In the genomic region with DNA sequence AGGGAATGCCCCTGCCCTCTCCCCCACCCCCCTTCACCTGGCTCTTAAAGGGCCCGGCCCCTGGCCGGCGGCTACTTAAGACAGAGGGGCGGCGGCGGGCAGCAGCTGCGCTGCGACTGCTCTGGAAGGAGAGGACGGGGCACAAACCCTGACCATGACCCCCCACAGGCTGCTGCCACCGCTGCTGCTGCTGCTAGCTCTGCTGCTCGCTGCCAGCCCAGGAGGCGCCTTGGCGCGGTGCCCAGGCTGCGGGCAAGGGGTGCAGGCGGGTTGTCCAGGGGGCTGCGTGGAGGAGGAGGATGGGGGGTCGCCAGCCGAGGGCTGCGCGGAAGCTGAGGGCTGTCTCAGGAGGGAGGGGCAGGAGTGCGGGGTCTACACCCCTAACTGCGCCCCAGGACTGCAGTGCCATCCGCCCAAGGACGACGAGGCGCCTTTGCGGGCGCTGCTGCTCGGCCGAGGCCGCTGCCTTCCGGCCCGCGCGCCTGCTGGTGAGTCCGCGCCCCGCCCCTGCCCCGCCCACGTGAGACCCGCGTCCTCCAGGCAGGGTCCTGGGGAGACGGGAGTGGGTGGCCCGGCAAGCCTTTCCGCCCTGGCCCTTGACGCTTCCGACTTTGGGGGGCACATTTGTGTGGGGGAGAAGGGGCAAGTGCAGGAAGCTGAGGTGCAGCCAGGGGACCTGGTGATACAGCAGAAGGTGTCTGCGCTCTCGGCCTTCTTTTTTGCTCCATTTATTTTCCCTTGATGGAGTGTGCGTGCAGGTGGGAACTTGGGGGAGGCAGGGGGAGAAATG, we compare ENCODE assay signal across 8 cellular contexts. TPM values are rescaled to one million over a fixed set of nuclear protein-coding genes. Genes with fewer than 3 reads are reported as not detected.
DNase-seq lines count a peak whose midpoint lies in the region; ATAC-seq and TF ChIP-seq lines count a peak whose summit lies in the region.

A gene with protein sequence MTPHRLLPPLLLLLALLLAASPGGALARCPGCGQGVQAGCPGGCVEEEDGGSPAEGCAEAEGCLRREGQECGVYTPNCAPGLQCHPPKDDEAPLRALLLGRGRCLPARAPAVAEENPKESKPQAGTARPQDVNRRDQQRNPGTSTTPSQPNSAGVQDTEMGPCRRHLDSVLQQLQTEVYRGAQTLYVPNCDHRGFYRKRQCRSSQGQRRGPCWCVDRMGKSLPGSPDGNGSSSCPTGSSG (plus strand): TSS at position 104 of the 790 bp plus-strand sequence. CDS start 51 bp downstream, at position 155.

- DNase-seq in D341Med (ENCODE audit: low spot score) (peak; percentile 68), SJCRH30 (peak; percentile 65 to 66), Right ventricle myocardium superior (peak; percentile 85), posterior cingulate gyrus (peak in 9 of 10 donors; percentile 32 to 93 (median 57)), vagina (ENCODE audit: extremely low spot score in 2 of 2) (no peak)
- DNase-seq in activated naive CD4-positive, alpha-beta T cell treated with anti-CD3 and anti-CD28 coated beads, Interleukin-2, amount 50 U/mL, for 72 hours (ENCODE audit: low spot score in 2 of 2): peak; percentile 67 to 76

- no peaks in the 10 kb centered on the region for H3K36me3 Mint-ChIP-seq in activated naive CD4-positive, alpha-beta T cell treated with anti-CD3 and anti-CD28 coated beads, Interleukin-2, amount 50 U/mL, for 72 hours

- peaks cover 9% of the 10 kb centered on the region for H3K4me1 ChIP-seq in SJCRH30
- H3K4me1 ChIP-seq in vagina: peaks cover 39% of the 10 kb centered on the region

- ATAC-seq in HG03175 (IDR thresholded peaks at IDR 0.05; ENCODE audit: unreplicated experiment) (peak; percentile 54), Right ventricle myocardium superior (ENCODE audit: poor library complexity) (peak; percentile 81), HG02973 (IDR thresholded peaks at IDR 0.05; ENCODE audit: unreplicated experiment) (no peak)
- ATAC-seq in activated naive CD4-positive, alpha-beta T cell treated with anti-CD3 and anti-CD28 coated beads, Interleukin-2, amount 50 U/mL, for 72 hours: peak; percentile 82

- H3K36me3 ChIP-seq in SJCRH30 (no peaks in the 10 kb centered on the region), vagina (peaks cover 0 to 14% of the 10 kb centered on the region in 2 donors)

- peak within 1 kb of the TSS; percentile 57 to 62 for H3K27ac Mint-ChIP-seq in activated naive CD4-positive, alpha-beta T cell treated with anti-CD3 and anti-CD28 coated beads, Interleukin-2, amount 50 U/mL, for 72 hours

- no peak for TF ChIP-seq CTCF in vagina (IDR thresholded peaks at IDR 0.05)

- no peaks in the 10 kb centered on the region for H3K9me3 Mint-ChIP-seq in activated naive CD4-positive, alpha-beta T cell treated with anti-CD3 and anti-CD28 coated beads, Interleukin-2, amount 50 U/mL, for 72 hours

- intact Hi-C loops in Right ventricle myocardium superior (cut with DNase I): loop anchor here (2.0 kb wide), 1 partner anchor 31 kb away; no protein-coding TSS in a partner anchor
- intact Hi-C loops in posterior cingulate gyrus (cut with DNase I): no loop called here
- intact Hi-C loops in vagina (cut with DNase I): loop anchor here (10.0 kb wide), 1 partner anchor 53 kb away; no protein-coding TSS in a partner anchor

- H3K27me3 ChIP-seq in SJCRH30 (no peaks in the 10 kb centered on the region), vagina (no peaks in the 10 kb centered on the region)

- peak in 1 of 2 donors; percentile 34 for TF ChIP-seq POLR2A in vagina (IDR thresholded peaks at IDR 0.05)

- H3K9me3 ChIP-seq in SJCRH30 (replicated peaks) (no peaks in the 10 kb centered on the region), vagina (no peaks in the 10 kb centered on the region)

- H3K27ac ChIP-seq in SJCRH30 (peak within 1 kb of the TSS; percentile 51; the same call in 1 of the 2 replicates), vagina (peak within 1 kb of the TSS; percentile 84)

- H3K4me3 ChIP-seq in SJCRH30: peak within 1 kb of the TSS; percentile 67
- H3K4me3 ChIP-seq in vagina: peak within 1 kb of the TSS; percentile 58 to 70

RNA-seq across cellular contexts. Expression of the gene that starts here (rescaled TPM):
- total RNA-seq in SJCRH30 (2014; rRNA removed; shearing (Covaris generic)): 11.5 and 13.0 TPM in 2 replicates
- 1 to 10 TPM; 1.5 to 3.6 TPM for total RNA-seq in activated naive CD4-positive, alpha-beta T cell treated with anti-CD3 and anti-CD28 coated beads, Interleukin-2, amount 50 U/mL, for 72 hours
- total RNA-seq in Right ventricle myocardium superior (50.2 TPM), vagina (684 TPM)

Comparison
In these comparisons a context has a peak if more than half of its experiments do, and no peak if none do; other contexts are left out.
1. RNA of the gene that starts here (total RNA-seq): 684 TPM in vagina (single experiment); 50.2 TPM in Right ventricle myocardium superior (single experiment), 11.5 to 13.0 TPM in SJCRH30 and 1.5 to 3.6 TPM in activated naive CD4-positive, alpha-beta T cell treated with anti-CD3 and anti-CD28 coated beads, Interleukin-2, amount 50 U/mL, for 72 hours; every median in the first group is over 10 times any median in the second.
2. DNase-seq: peak in D341Med (single experiment), SJCRH30 (2 of 2), activated naive CD4-positive, alpha-beta T cell treated with anti-CD3 and anti-CD28 coated beads, Interleukin-2, amount 50 U/mL, for 72 hours (2 of 2), Right ventricle myocardium superior (single experiment) and posterior cingulate gyrus (9 of 10); none in vagina (0 of 2).